11 cellular contexts compared by ENCODE assay signal in the genomic region with DNA sequence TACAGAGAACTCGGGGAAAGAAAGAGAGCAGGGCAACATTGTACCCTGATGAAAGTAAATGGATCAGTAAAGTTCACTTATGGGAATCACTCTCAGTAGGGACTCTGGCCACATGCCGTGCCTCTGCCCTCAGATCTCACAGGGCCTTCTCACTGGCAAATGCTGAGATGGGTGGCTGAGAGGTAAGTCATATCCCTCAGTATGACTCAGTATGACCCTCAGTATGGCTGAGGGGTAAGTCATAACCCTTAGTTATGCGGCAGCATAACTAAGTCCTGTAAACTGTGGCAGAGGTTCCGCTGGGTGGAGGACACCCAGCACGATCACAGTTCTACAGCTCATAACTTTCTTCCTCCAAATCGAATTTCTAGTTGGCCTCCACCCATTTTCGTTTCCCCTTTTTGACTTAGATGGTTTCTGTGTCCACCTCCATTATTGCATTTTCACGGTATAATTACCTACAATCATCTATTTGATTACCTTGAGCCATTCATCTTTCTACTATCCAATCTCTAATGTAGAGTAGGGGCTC. TPM values are rescaled to one million over a fixed set of nuclear protein-coding genes. Genes with fewer than 3 reads are reported as not detected.
DNase-seq lines count a peak whose midpoint lies in the region; ATAC-seq and TF ChIP-seq lines count a peak whose summit lies in the region.
"Had no signal": no experiment of that assay in that cellular context is flagged by ENCODE, and none has a peak within 500 bp of the region (broad histone marks: within the 10 kb centered on the region; RNA-seq: fewer than 3 reads in every experiment).

No MANE protein-coding gene starts in this region.

- H3K9me3 Mint-ChIP-seq in activated T-cell treated with anti-CD3 and anti-CD28 coated beads, Interleukin-2, amount 50 U/mL, for 4 hours, result no peaks in the 10 kb centered on the region
- peaks cover 0 to 6% of the 10 kb centered on the region in 2 donors for H3K9me3 Mint-ChIP-seq in stimulated activated naive B cell treated with anti-CD40 and anti-IgM and Interleukin-4, amounts not matched to agents 10 μg/mL and 1 μg/mL and 100 μg/mL, for 72 hours
- no peaks in the 10 kb centered on the region for H3K9me3 Mint-ChIP-seq in CD4-positive, alpha-beta T cell
- H3K9me3 Mint-ChIP-seq: activated naive CD8-positive, alpha-beta T cell treated with anti-CD3 and anti-CD28 coated beads, Interleukin-2, amount 10 ng/mL, durations not matched to agents 7 days and 5 days had no signal

- H3K27ac ChIP-seq in CD4-positive, alpha-beta T cell (ENCODE audit: low read depth, low read length), result no peak overlapping the region

- peaks cover 8% of the 10 kb centered on the region for H3K27me3 ChIP-seq in CD4-positive, alpha-beta T cell (ENCODE audit: control insufficient read depth, insufficient read depth, low read length)

- peaks cover 22% of the 10 kb centered on the region for H3K27me3 Mint-ChIP-seq in activated T-cell treated with anti-CD3 and anti-CD28 coated beads, Interleukin-2, amount 50 U/mL, for 4 hours (ENCODE audit: low read depth)
- H3K27me3 Mint-ChIP-seq in stimulated activated naive B cell treated with anti-CD40 and anti-IgM and Interleukin-4, amounts not matched to agents 10 μg/mL and 1 μg/mL and 100 μg/mL, for 72 hours, result no peaks in the 10 kb centered on the region
- H3K27me3 Mint-ChIP-seq in CD4-positive, alpha-beta T cell, result peaks cover 18% of the 10 kb centered on the region

- TF ChIP-seq CTCF in CD4-positive, alpha-beta T cell (IDR thresholded peaks at IDR 0.05), result no peak

- peaks cover 6% of the 10 kb centered on the region for H3K4me1 Mint-ChIP-seq in activated T-cell treated with anti-CD3 and anti-CD28 coated beads, Interleukin-2, amount 50 U/mL, for 4 hours (ENCODE audit: low read depth)
- peaks cover 16 to 33% of the 10 kb centered on the region in 2 donors for H3K4me1 Mint-ChIP-seq in stimulated activated naive B cell treated with anti-CD40 and anti-IgM and Interleukin-4, amounts not matched to agents 10 μg/mL and 1 μg/mL and 100 μg/mL, for 72 hours
- no peaks in the 10 kb centered on the region for H3K4me1 Mint-ChIP-seq in CD4-positive, alpha-beta T cell (ENCODE audit: low read depth)
- H3K4me1 Mint-ChIP-seq: activated naive CD8-positive, alpha-beta T cell treated with anti-CD3 and anti-CD28 coated beads, Interleukin-2, amount 10 ng/mL, durations not matched to agents 7 days and 5 days had no signal

- no peak for DNase-seq in activated T-cell treated with anti-CD3 and anti-CD28 coated beads, Interleukin-2, amount 50 U/mL, for 4 hours
- DNase-seq in activated T-cell treated with anti-CD3 and anti-CD28 coated beads for 4 hours, result no peak
- DNase-seq in RPMI8226, result peak; percentile 58
- DNase-seq in stimulated activated naive B cell treated with anti-CD40 and anti-IgM and Interleukin-4, amounts not matched to agents 10 μg/mL and 1 μg/mL and 100 μg/mL, for 72 hours, result peak; percentile 19
- DNase-seq in NCI-H446 treated with DMSO at 0.1 percent for 48 hours (lab: John Stamatoyannopoulos, UW), result no peak
- no peak for DNase-seq in CD4-positive, alpha-beta T cell
- DNase-seq in Right ventricle myocardium inferior (ENCODE audit: missing footprints), result no peak
- DNase-seq: activated naive CD8-positive, alpha-beta T cell treated with anti-CD3 and anti-CD28 coated beads, Interleukin-2, amount 10 ng/mL, durations not matched to agents 7 days and 5 days; left ventricle myocardium superior; NCI-H1694 treated with DMSO at 0.1 percent for 48 hours had no signal

- POLR2A ChIA-PET in CD4-positive, alpha-beta T cell (lab: Charles Lee), result no interaction called here

- H3K9me3 ChIP-seq in CD4-positive, alpha-beta T cell (ENCODE audit: control insufficient read depth, low read length), result no peaks in the 10 kb centered on the region

- H3K4me3 Mint-ChIP-seq in activated T-cell treated with anti-CD3 and anti-CD28 coated beads, Interleukin-2, amount 50 U/mL, for 4 hours, result no peak overlapping the region
- no peak overlapping the region for H3K4me3 Mint-ChIP-seq in stimulated activated naive B cell treated with anti-CD40 and anti-IgM and Interleukin-4, amounts not matched to agents 10 μg/mL and 1 μg/mL and 100 μg/mL, for 72 hours
- H3K4me3 Mint-ChIP-seq in CD4-positive, alpha-beta T cell, result no peak overlapping the region
- H3K4me3 Mint-ChIP-seq: activated naive CD8-positive, alpha-beta T cell treated with anti-CD3 and anti-CD28 coated beads, Interleukin-2, amount 10 ng/mL, durations not matched to agents 7 days and 5 days had no signal

- intact Hi-C loops in CD4-positive, alpha-beta T cell (cut with DNase I, micrococcal nuclease), result no loop called here
- intact Hi-C loops in Right ventricle myocardium inferior (cut with DNase I), result no loop called here

- H3K36me3 Mint-ChIP-seq in activated T-cell treated with anti-CD3 and anti-CD28 coated beads, Interleukin-2, amount 50 U/mL, for 4 hours (ENCODE audit: insufficient read depth), result no peaks in the 10 kb centered on the region
- H3K36me3 Mint-ChIP-seq in stimulated activated naive B cell treated with anti-CD40 and anti-IgM and Interleukin-4, amounts not matched to agents 10 μg/mL and 1 μg/mL and 100 μg/mL, for 72 hours, result peaks cover 12 to 34% of the 10 kb centered on the region in 2 donors
- no peaks in the 10 kb centered on the region for H3K36me3 Mint-ChIP-seq in CD4-positive, alpha-beta T cell (ENCODE audit: low read depth)
- H3K36me3 Mint-ChIP-seq: activated naive CD8-positive, alpha-beta T cell treated with anti-CD3 and anti-CD28 coated beads, Interleukin-2, amount 10 ng/mL, durations not matched to agents 7 days and 5 days had no signal

- CTCF ChIA-PET in CD4-positive, alpha-beta T cell (lab: Charles Lee), result no interaction called here

- peak overlapping the region; percentile 79 for H3K27ac Mint-ChIP-seq in stimulated activated naive B cell treated with anti-CD40 and anti-IgM and Interleukin-4, amounts not matched to agents 10 μg/mL and 1 μg/mL and 100 μg/mL, for 72 hours
- H3K27ac Mint-ChIP-seq in CD4-positive, alpha-beta T cell, result no peak overlapping the region
- H3K27ac Mint-ChIP-seq: activated naive CD8-positive, alpha-beta T cell treated with anti-CD3 and anti-CD28 coated beads, Interleukin-2, amount 10 ng/mL, durations not matched to agents 7 days and 5 days had no signal

- ATAC-seq in activated T-cell treated with anti-CD3 and anti-CD28 coated beads, Interleukin-2, amount 50 U/mL, for 4 hours, result peak; percentile 72 to 73
- peak; percentile 91 for ATAC-seq in HG02981 (IDR thresholded peaks at IDR 0.05; ENCODE audit: unreplicated experiment)
- ATAC-seq in stimulated activated naive B cell treated with anti-CD40 and anti-IgM and Interleukin-4, amounts not matched to agents 10 μg/mL and 1 μg/mL and 100 μg/mL, for 72 hours (replicated peaks), result peak; percentile 93 to 96
- ATAC-seq in CD4-positive, alpha-beta T cell (ENCODE audit: poor library complexity), result no peak
- ATAC-seq in Right ventricle myocardium inferior, result no peak
- ATAC-seq: left ventricle myocardium superior had no signal

RNA-seq across cellular contexts. Expression of gene WNT16, which starts 26.5 kb away (rescaled TPM):
- total RNA-seq in activated T-cell treated with anti-CD3 and anti-CD28 coated beads, Interleukin-2, amount 50 U/mL, for 4 hours, result under 1 TPM in 2 of 3 donors, not detected in 1; 0.16 to 0.23 TPM
- total RNA-seq in CD4-positive, alpha-beta T cell, result not detected
- not detected for total RNA-seq in Right ventricle myocardium inferior
- total RNA-seq: activated naive CD8-positive, alpha-beta T cell treated with anti-CD3 and anti-CD28 coated beads, Interleukin-2, amount 10 ng/mL, durations not matched to agents 7 days and 5 days; left ventricle myocardium superior had no signal

Comparison
In these comparisons a context has a peak if more than half of its experiments do, and no peak if none do; other contexts are left out.
1. ATAC-seq: peak in activated T-cell treated with anti-CD3 and anti-CD28 coated beads, Interleukin-2, amount 50 U/mL, for 4 hours (2 of 2), HG02981 (single experiment) and stimulated activated naive B cell treated with anti-CD40 and anti-IgM and Interleukin-4, amounts not matched to agents 10 μg/mL and 1 μg/mL and 100 μg/mL, for 72 hours (2 of 2); none in CD4-positive, alpha-beta T cell (single experiment) and Right ventricle myocardium inferior (single experiment).
2. DNase-seq: peak in RPMI8226 (single experiment) and stimulated activated naive B cell treated with anti-CD40 and anti-IgM and Interleukin-4, amounts not matched to agents 10 μg/mL and 1 μg/mL and 100 μg/mL, for 72 hours (single experiment); none in activated T-cell treated with anti-CD3 and anti-CD28 coated beads, Interleukin-2, amount 50 U/mL, for 4 hours (single experiment), activated T-cell treated with anti-CD3 and anti-CD28 coated beads for 4 hours (single experiment), NCI-H446 treated with DMSO at 0.1 percent for 48 hours (single experiment), CD4-positive, alpha-beta T cell (0 of 10) and Right ventricle myocardium inferior (single experiment).